Comparison of ENCODE assay signal across 9 cellular contexts in the genomic region with DNA sequence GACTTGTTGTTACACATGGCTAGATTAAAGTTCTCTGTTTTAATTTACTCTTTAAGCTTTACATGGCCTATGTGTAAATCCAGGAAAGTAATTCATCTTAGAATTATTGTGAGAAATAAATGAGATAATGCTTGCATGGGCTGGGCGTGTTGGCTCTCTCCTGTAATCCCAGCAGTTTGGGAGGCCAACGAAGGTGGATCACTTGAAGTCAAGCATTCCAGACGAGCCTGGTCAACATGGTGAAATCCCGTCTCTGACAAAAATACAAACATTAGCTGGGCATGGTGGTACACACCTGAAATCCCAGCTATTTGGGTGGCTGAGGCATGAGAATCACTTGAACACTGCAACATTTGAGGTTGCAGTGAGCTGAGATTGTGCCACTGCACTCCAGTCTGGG. TPM values are rescaled to one million over a fixed set of nuclear protein-coding genes. Genes with fewer than 3 reads are reported as not detected.
"Had no signal": no experiment of that assay in that cellular context is flagged by ENCODE, and none has a peak within 500 bp of the region (broad histone marks: within the 10 kb centered on the region; RNA-seq: fewer than 3 reads in every experiment).

No MANE protein-coding gene starts in this region.

- DNase-seq: GDM1, GF-D8 had no signal

- H3K4me3 ChIP-seq: GM12878 had no signal

- FAIRE-seq: G401.6, GM12878, GM12891, GM12892, GM18507, GM19239 had no signal

RNA-seq across cellular contexts. Expression of a gene that starts 48.0 kb away (rescaled TPM):
- total RNA-seq: G401 had no signal
